ENCODE assay signal across 16 cellular contexts in the genomic region with DNA sequence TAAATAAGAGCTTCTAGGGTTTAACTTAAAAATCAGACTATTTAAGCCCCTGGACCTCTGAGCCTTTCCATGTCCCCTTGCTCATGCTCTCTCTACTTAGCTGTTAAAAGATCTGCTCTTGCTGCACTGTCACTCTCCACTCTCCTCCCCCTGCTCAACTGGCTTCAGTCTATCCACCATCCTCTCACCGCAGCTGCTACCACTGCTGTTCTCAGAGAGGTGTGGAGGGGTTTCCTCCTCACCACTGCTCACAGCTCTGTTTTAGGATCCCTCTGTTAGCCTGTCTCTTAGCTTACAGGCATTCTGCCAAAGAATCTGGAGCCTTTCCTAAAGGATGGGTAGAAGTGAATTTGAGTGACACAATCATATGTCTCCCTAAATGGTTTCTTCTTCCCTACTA. TPM values are rescaled to one million over a fixed set of nuclear protein-coding genes. Genes with fewer than 3 reads are reported as not detected.
DNase-seq lines count a peak whose midpoint lies in the region; ATAC-seq, FAIRE-seq and TF ChIP-seq lines count a peak whose summit lies in the region.
"Had no signal": no experiment of that assay in that cellular context is flagged by ENCODE, and none has a peak within 500 bp of the region (broad histone marks: within the 10 kb centered on the region; RNA-seq: fewer than 3 reads in every experiment).

No MANE protein-coding gene starts in this region.

- H3K36me3 Mint-ChIP-seq in naive B cell = peaks cover 0 to 4% of the 10 kb centered on the region in 2 donors
- H3K36me3 Mint-ChIP-seq: brain had no signal

- no peaks in the 10 kb centered on the region for H3K27me3 Mint-ChIP-seq in naive B cell
- H3K27me3 Mint-ChIP-seq: activated CD4-positive, alpha-beta T cell treated with anti-CD3 and anti-CD28 coated beads for 36 hours; brain; stimulated activated naive CD8-positive, alpha-beta T cell treated with anti-CD3 and anti-CD28 coated beads, Interleukin-15, amount 100 ng/mL, for 72 hours had no signal

- DNase-seq in naive B cell = peak; percentile 46
- DNase-seq in DMS153 (lab: John Stamatoyannopoulos, UW) = no peak
- no peak for DNase-seq in HuH-7 (ENCODE audit: low spot score)
- no peak for DNase-seq in H54 (ENCODE audit: insufficient read length, low spot score)
- DNase-seq in NCI-H1092 (lab: John Stamatoyannopoulos, UW) = no peak
- DNase-seq: activated CD4-positive, alpha-beta T cell treated with anti-CD3 and anti-CD28 coated beads for 36 hours; NCI-H187 treated with DMSO at 0.1 percent for 48 hours; stimulated activated CD4-positive, alpha-beta T cell treated with anti-CD3 and anti-CD28 coated beads, Interleukin-2, amount 100 ng/mL, for 48 hours; stimulated activated naive CD8-positive, alpha-beta T cell treated with anti-CD3 and anti-CD28 coated beads, Interleukin-15, amount 100 ng/mL, for 72 hours had no signal

- peak overlapping the region in 4 of 6 donors; percentile 3 to 81 (median 76) for H3K27ac Mint-ChIP-seq in naive B cell
- H3K27ac Mint-ChIP-seq: activated CD4-positive, alpha-beta T cell treated with anti-CD3 and anti-CD28 coated beads for 36 hours; activated T-helper 1 cell treated with anti-CD3 and anti-CD28 coated beads, Interleukin-12 subunit alpha, Interleukin-12 subunit beta, Interleukin-2, Interleukin-4 antibody, amounts not matched to agents 30 ng/mL and 10 ng/mL and 1 ng/mL, durations not matched to agents 14 hours and 24 hours and 36 hours; stimulated activated naive CD8-positive, alpha-beta T cell treated with anti-CD3 and anti-CD28 coated beads, Interleukin-15, amount 100 ng/mL, for 72 hours had no signal

- peaks cover 0 to 9% (median 0%) of the 10 kb centered on the region in 7 donors for H3K9me3 Mint-ChIP-seq in naive B cell

- FAIRE-seq in H54 (lab: Jason Lieb, UNC) = no peak
- FAIRE-seq: endometrium had no signal

- H3K4me3 Mint-ChIP-seq in naive B cell = peak overlapping the region in 4 of 8 donors; percentile 7 to 77 (median 37)
- H3K4me3 Mint-ChIP-seq: activated CD4-positive, alpha-beta T cell treated with anti-CD3 and anti-CD28 coated beads for 36 hours; activated T-helper 1 cell treated with anti-CD3 and anti-CD28 coated beads, Interleukin-12 subunit alpha, Interleukin-12 subunit beta, Interleukin-2, Interleukin-4 antibody, amounts not matched to agents 30 ng/mL and 10 ng/mL and 1 ng/mL, durations not matched to agents 14 hours and 24 hours and 36 hours; brain; stimulated activated naive CD8-positive, alpha-beta T cell treated with anti-CD3 and anti-CD28 coated beads, Interleukin-15, amount 100 ng/mL, for 72 hours had no signal

- TF ChIP-seq POLR2A in H54 (IDR thresholded peaks at IDR 0.05; ENCODE audit: low read depth, low read length) = no peak

- peaks cover 30 to 40% (median 38%) of the 10 kb centered on the region in 3 donors for H3K4me1 Mint-ChIP-seq in naive B cell

- peak; percentile 57 for ATAC-seq in GM18907 (IDR thresholded peaks at IDR 0.05; ENCODE audit: unreplicated experiment)
- peak; percentile 24 for ATAC-seq in GM21786 (IDR thresholded peaks at IDR 0.05; ENCODE audit: unreplicated experiment)
- ATAC-seq in HG03520 (IDR thresholded peaks at IDR 0.05; ENCODE audit: unreplicated experiment) = peak; percentile 32
- ATAC-seq in naive B cell (ENCODE audit: low read depth in 2 of 2) = peak; percentile 90 to 91
- ATAC-seq: activated CD4-positive, alpha-beta T cell treated with anti-CD3 and anti-CD28 coated beads for 36 hours; HCT116; stimulated activated naive CD8-positive, alpha-beta T cell treated with anti-CD3 and anti-CD28 coated beads, Interleukin-15, amount 100 ng/mL, for 72 hours had no signal

RNA-seq across cellular contexts. Expression of a gene that starts 43.7 kb away (rescaled TPM):
- 100 to 1,000 TPM in 3 of 6 donors, 10 to 100 TPM in 3; 92.2 to 113 (median 103) TPM for polyA plus RNA-seq in naive B cell (ENCODE audit: low read depth in 6 of 6)

Comparison
In these comparisons a context has a peak if more than half of its experiments do, and no peak if none do; other contexts are left out.
1. ATAC-seq: peak in every context shown above with its lines; median percentile 90 in naive B cell; 57 in GM18907; 32 in HG03520; 24 in GM21786.